ENCODE assay signal across 29 cellular contexts in genomic region chr1:112074711-112075110, GRCh38.
"Had no signal": no experiment of that assay in that cellular context is flagged by ENCODE, and none has a peak within 500 bp of the region (broad histone marks: within the 10 kb centered on the region; RNA-seq: fewer than 3 reads in every experiment).

No MANE protein-coding gene starts in this region.

- DNase-seq: activated CD4-positive, alpha-beta memory T cell treated with anti-CD3 and anti-CD28 coated beads for 36 hours; activated CD4-positive, alpha-beta T cell treated with anti-CD3 and anti-CD28 coated beads for 36 hours; activated CD4-positive, alpha-beta T cell treated with anti-CD3 and anti-CD28 coated beads, Interleukin-2, amount 10 ng/mL, durations not matched to agents 24 days and 14 days; activated CD4-positive, CD25-positive, alpha-beta regulatory T cell; activated CD4-positive, CD25-positive, alpha-beta regulatory T cell treated with anti-CD3 and anti-CD28 coated beads, Interleukin-2, amount 50 U/mL, for 72 hours; activated CD8-positive, alpha-beta memory T cell treated with anti-CD3 and anti-CD28 coated beads, Interleukin-2, amount 10 ng/mL, durations not matched to agents 7 days and 5 days; activated CD8-positive, alpha-beta memory T cell treated with anti-CD3 and anti-CD28 coated beads, Interleukin-2, amount 50 U/mL, for 4 hours; activated CD8-positive, alpha-beta T cell treated with anti-CD3 and anti-CD28 coated beads, Interleukin-2, amount 10 ng/mL, durations not matched to agents 7 days and 5 days; activated effector memory CD4-positive, alpha-beta T cell treated with anti-CD3 and anti-CD28 coated beads, Interleukin-2, amount 50 U/mL, for 16 hours; activated naive CD4-positive, alpha-beta T cell treated with anti-CD3 and anti-CD28 coated beads for 36 hours; activated naive CD8-positive, alpha-beta T cell treated with anti-CD3 and anti-CD28 coated beads for 36 hours; activated naive CD8-positive, alpha-beta T cell treated with anti-CD3 and anti-CD28 coated beads, Interleukin-2, amount 50 U/mL, for 24 hours; activated T-cell treated with anti-CD3 and anti-CD28 coated beads, Interleukin-2, amount 50 U/mL, for 1 hour; activated T-cell treated with anti-CD3 and anti-CD28 coated beads, Interleukin-2, amount 50 U/mL, for 48 hours; adrenal gland; amygdala; aorta; central memory CD4-positive, alpha-beta T cell; cortex of kidney; dermis blood vessel endothelial cell; effector CD4-positive, alpha-beta T cell; effector memory CD8-positive, alpha-beta T cell; erythroblast; foreskin keratinocyte; gastrocnemius medialis; heart right ventricle; T-helper 1 cell; T-helper 17 cell; T1000 had no signal

- ATAC-seq: activated CD4-positive, alpha-beta T cell treated with anti-CD3 and anti-CD28 coated beads for 36 hours; activated CD8-positive, alpha-beta memory T cell treated with anti-CD3 and anti-CD28 coated beads, Interleukin-2, amount 10 ng/mL, durations not matched to agents 7 days and 5 days; activated CD8-positive, alpha-beta T cell treated with anti-CD3 and anti-CD28 coated beads, Interleukin-2, amount 10 ng/mL, durations not matched to agents 7 days and 5 days; activated naive CD8-positive, alpha-beta T cell treated with anti-CD3 and anti-CD28 coated beads, Interleukin-2, amount 50 U/mL, for 24 hours; effector memory CD8-positive, alpha-beta T cell; foreskin keratinocyte; gastrocnemius medialis; heart right ventricle; T-helper 17 cell had no signal
